30 cellular contexts compared by ENCODE assay signal in the genomic region with DNA sequence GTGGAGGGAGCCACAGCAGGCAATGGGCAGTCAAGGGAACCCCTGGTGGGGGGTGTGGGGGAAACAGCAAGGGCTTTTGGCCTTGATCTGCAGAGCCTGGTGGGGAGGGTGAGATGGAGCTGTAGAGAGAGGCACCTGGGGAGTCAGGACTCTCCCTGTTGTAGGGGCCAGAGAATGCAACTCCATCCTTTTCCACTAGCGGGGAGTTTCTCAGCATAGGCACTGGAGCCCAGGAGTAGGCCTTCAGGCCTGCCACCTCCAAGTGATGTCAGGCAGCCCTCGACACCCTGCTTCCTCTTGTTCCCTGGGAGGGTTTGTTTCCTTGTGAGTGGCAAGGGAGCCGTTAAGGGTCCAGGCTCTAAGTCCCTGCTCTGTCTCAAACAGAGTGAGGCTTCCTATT. TPM values are rescaled to one million over a fixed set of nuclear protein-coding genes. Genes with fewer than 3 reads are reported as not detected.
"Had no signal": no experiment of that assay in that cellular context is flagged by ENCODE, and none has a peak within 500 bp of the region (broad histone marks: within the 10 kb centered on the region; RNA-seq: fewer than 3 reads in every experiment).

No MANE protein-coding gene starts in this region.

- H3K27ac ChIP-seq: colonic mucosa, esophagus muscularis mucosa, foreskin keratinocyte, gastroesophageal sphincter, heart left ventricle, left lung, neural progenitor cell, ovary, psoas muscle, sigmoid colon, suprapubic skin, thyroid gland had no signal

- DNase-seq: colonic mucosa; effector memory CD4-positive, alpha-beta T cell; foreskin keratinocyte; hippocampal formation; left cardiac atrium; left lung; mesenchymal stem cell; mucosa of descending colon; naive B cell; ovary; psoas muscle; right cardiac atrium; sigmoid colon; stimulated activated CD4-positive, alpha-beta T cell treated with anti-CD3 and anti-CD28 coated beads, Interleukin-2, amount 100 ng/mL, for 48 hours; stimulated activated naive CD4-positive, alpha-beta T cell; stimulated activated naive CD8-positive, alpha-beta T cell treated with anti-CD3 and anti-CD28 coated beads, Interleukin-15, amount 100 ng/mL, for 72 hours; thyroid gland; trophoblast cell had no signal

- H3K36me3 ChIP-seq: colonic mucosa, neural progenitor cell, ovary, thyroid gland had no signal

- H3K4me2 ChIP-seq: neural progenitor cell had no signal

- H3K4me1 ChIP-seq: colonic mucosa, esophagus muscularis mucosa, foreskin keratinocyte, gastroesophageal sphincter, heart left ventricle, neural progenitor cell, sigmoid colon, suprapubic skin, thyroid gland had no signal

- H3K27me3 ChIP-seq: colonic mucosa, esophagus muscularis mucosa, foreskin keratinocyte, gastroesophageal sphincter, heart left ventricle, left lung, neural progenitor cell, ovary, sigmoid colon, suprapubic skin, thyroid gland had no signal

- H3K9me3 ChIP-seq: colonic mucosa, esophagus muscularis mucosa, gastroesophageal sphincter, heart left ventricle, left lung, mucosa of descending colon, ovary, psoas muscle, sigmoid colon, suprapubic skin, thyroid gland had no signal

- H2AFZ ChIP-seq: neural progenitor cell had no signal

- ATAC-seq: foreskin keratinocyte; heart left ventricle; left cardiac atrium; left lung; mucosa of descending colon; natural killer cell treated with Interleukin-12 subunit alpha and Interleukin-12 subunit beta and Interleukin-15 and Interleukin-18, amount 100 ng/mL, for 72 hours; psoas muscle had no signal

- H3K4me3 ChIP-seq: colonic mucosa, esophagus muscularis mucosa, gastroesophageal sphincter, heart left ventricle, left lung, mucosa of descending colon, neural progenitor cell, ovary, psoas muscle, sigmoid colon, suprapubic skin, thyroid gland had no signal

RNA-seq across cellular contexts. Expression of gene TMEM145, which starts 37.3 kb away (rescaled TPM):
- total RNA-seq: endothelial cell of umbilical vein, esophagus muscularis mucosa, foreskin keratinocyte, lung microvascular endothelial cell, renal cortical epithelial cell had no signal
- polyA plus RNA-seq: endothelial cell of umbilical vein had no signal

RNA-seq across cellular contexts. Expression of gene CNFN, which starts 39.7 kb away (rescaled TPM):
- total RNA-seq: fibroblast of lung; kidney epithelial cell; lung microvascular endothelial cell; natural killer cell treated with Interleukin-12 subunit alpha and Interleukin-12 subunit beta and Interleukin-15 and Interleukin-18, amount 100 ng/mL, for 72 hours; ovary; psoas muscle; renal cortical epithelial cell; sigmoid colon; skeletal muscle tissue had no signal
- polyA plus RNA-seq: fibroblast of lung had no signal

RNA-seq across cellular contexts. Expression of gene PRR19, which starts 48.5 kb away (rescaled TPM):
- total RNA-seq: sigmoid colon, skeletal muscle tissue had no signal
